In the genomic region with DNA sequence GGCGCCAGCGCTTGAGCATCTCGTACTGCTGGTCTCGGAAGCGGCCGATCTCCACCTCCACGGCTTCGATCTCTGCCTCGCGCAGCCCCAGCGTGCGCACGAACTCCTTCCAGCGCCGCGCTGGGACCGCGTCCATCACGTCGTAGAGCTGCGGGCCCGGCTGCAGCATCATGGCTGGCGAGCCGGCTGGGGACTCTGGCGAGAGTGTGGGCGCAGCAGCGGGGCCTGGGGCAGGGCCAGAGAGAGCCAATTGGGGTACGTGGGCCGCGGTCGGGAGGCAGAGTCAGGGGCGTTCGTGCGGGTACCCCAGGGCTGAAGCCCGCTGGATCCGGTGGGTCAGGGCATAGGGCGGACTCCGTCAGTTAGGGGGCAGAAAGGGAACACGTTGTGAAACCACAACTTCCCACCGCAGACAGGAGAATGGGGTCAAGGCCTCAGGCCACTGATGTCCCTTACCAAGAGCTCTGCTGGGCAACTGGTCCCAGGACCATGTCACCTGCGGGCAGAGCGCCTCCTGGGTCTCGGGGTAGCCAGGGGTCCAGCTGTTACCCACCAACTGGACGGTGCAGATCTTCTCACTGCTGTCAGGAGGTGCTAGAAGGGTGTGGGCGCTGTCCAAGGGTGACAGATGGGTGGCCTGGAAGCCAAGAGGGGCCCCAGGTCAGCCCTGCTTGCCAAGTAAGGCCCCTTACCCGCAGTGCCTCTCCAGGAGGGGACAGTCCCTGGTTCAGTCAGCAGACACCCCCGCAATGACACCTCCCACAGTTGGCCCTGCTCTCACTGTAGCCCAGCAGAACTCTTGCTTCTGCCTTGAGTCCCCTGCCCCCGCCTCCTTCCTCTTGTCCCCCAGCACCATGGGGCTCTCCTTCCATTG, we compare ENCODE assay signal across 17 cellular contexts. TPM values are rescaled to one million over a fixed set of nuclear protein-coding genes. Genes with fewer than 3 reads are reported as not detected.
DNase-seq lines count a peak whose midpoint lies in the region; ATAC-seq, FAIRE-seq and TF ChIP-seq lines count a peak whose summit lies in the region.
"Had no signal": no experiment of that assay in that cellular context is flagged by ENCODE, and none has a peak within 500 bp of the region (broad histone marks: within the 10 kb centered on the region; RNA-seq: fewer than 3 reads in every experiment).

No MANE protein-coding gene starts in this region.

- WGBS in heart left ventricle, 4 donors = 77 to 94% (median 86%) methylated on average over 44 to 48 of the region's 48 CpGs
- WGBS in K562 (ENCODE audit: insufficient coverage, low coverage, missing lambda C conversion rate) = 39% methylated on average over 48 of the region's 48 CpGs

- FAIRE-seq in K562 (lab: Jason Lieb, UNC) = no peak

- H3K27me3 Mint-ChIP-seq in WTC11 (ENCODE audit: low read depth) = peaks cover 2% of the 10 kb centered on the region; the same call in 1 of the 2 replicates

- intact Hi-C loops in heart left ventricle (cut with DNase I) (no loop called here), left cardiac atrium (cut with DNase I) (no loop called here), K562 (cut with micrococcal nuclease) (no loop called here)

- H3K4me3 ChIP-seq in heart left ventricle (peak overlapping the region in 7 of 12 donors; percentile 24 to 55 (median 42)), K562 (no peak overlapping the region)
- H3K4me3 ChIP-seq: lung had no signal

- peaks cover 0 to 24% (median 13%) of the 10 kb centered on the region in 9 donors for H3K36me3 ChIP-seq in heart left ventricle
- no peaks in the 10 kb centered on the region for H3K36me3 ChIP-seq in K562 (ENCODE audit: control insufficient read depth, insufficient read depth, low read length)

- POLR2A ChIA-PET in WTC11 (lab: Charles Lee) = no interaction called here
- POLR2A ChIA-PET in K562 (lab: Yijun Ruan, JAX) = interaction anchor here (0.6 kb wide), 1 partner anchor 227 kb away, joined by 3 read pairs; no protein-coding TSS in a partner anchor
- POLR2A ChIA-PET in HEK293T (lab: Yijun Ruan, JAX) = no interaction called here

- no peak for DNase-seq in heart left ventricle
- DNase-seq in left cardiac atrium = no peak
- no peak for DNase-seq in WTC11 (ENCODE audit: low spot score)
- DNase-seq in K562 (ENCODE audit: extremely low read depth in 1 of 4, low spot score in 3 of 4) = peak in 1 of 4 experiments; percentile 13
- peak; percentile 44 for DNase-seq in retina
- no peak for DNase-seq in midbrain (lab: John Stamatoyannopoulos, UW)
- DNase-seq in HEK293T (ENCODE audit: extremely low spot score) = no peak
- DNase-seq: Calu3; NCI-H1417 treated with DMSO at 0.1 percent for 48 hours; NCI-H2227 treated with DMSO at 0.1 percent for 48 hours; NK-92 treated with Interleukin-12 subunit alpha and Interleukin-12 subunit beta, amount 100 ng/mL, for 24 hours; psoas muscle; WERI-Rb-1 had no signal

- H3K27ac Mint-ChIP-seq in WTC11 = peak overlapping the region; percentile 92

- H3K9me3 ChIP-seq in heart left ventricle (no peaks in the 10 kb centered on the region), K562 (replicated peaks; ENCODE audit: control insufficient read depth, insufficient read depth, low read depth, low read length) (no peaks in the 10 kb centered on the region)
- H3K9me3 ChIP-seq: psoas muscle had no signal

- no peaks in the 10 kb centered on the region for H3K9me3 Mint-ChIP-seq in WTC11

- no peak overlapping the region for H3K4me2 ChIP-seq in K562 (ENCODE audit: insufficient read depth, low read length)

- ATAC-seq in heart left ventricle (no peak), left cardiac atrium (no peak), WTC11 (no peak), K562 (no peak)
- ATAC-seq in activated CD4-positive, CD25-positive, alpha-beta regulatory T cell treated with anti-CD3 and anti-CD28 coated beads, Interleukin-2, amount 50 U/mL, for 24 hours = no peak
- ATAC-seq: psoas muscle had no signal

- no peak for TF ChIP-seq EP300 in K562 (IDR thresholded peaks at IDR 0.05; ENCODE audit: low read length)

- TF ChIP-seq CTCF in heart left ventricle (IDR thresholded peaks at IDR 0.05) (no peak), WTC11 (IDR thresholded peaks at IDR 0.05) (no peak), K562 (IDR thresholded peaks at IDR 0.05 in 2 of 3, conservative IDR thresholded peaks at IDR 0.05 in 1 of 3; ENCODE audit: insufficient read depth in 2 of 3, low read depth in 1 of 3, low read length in 3 of 3) (no peak)

- peaks cover 24% of the 10 kb centered on the region for H3K4me1 Mint-ChIP-seq in WTC11

- CTCF ChIA-PET in WTC11 (lab: Charles Lee) = interaction anchor here (0.7 to 3.5 kb wide), 5 partner anchors 10 to 38 kb away, joined by 3 to 31 read pairs (median 5); no protein-coding TSS in a partner anchor
- CTCF ChIA-PET in K562 (lab: Yijun Ruan, JAX; ENCODE audit: low intra/inter-chr PET ratio) = no interaction called here
- CTCF ChIA-PET in HEK293T (lab: Yijun Ruan, JAX) = interaction anchor here (0.6 to 1.6 kb wide), 3 partner anchors 10 to 19 kb away, joined by 3 to 4 read pairs (median 4); no protein-coding TSS in a partner anchor

- no peaks in the 10 kb centered on the region for H3K79me2 ChIP-seq in K562 (ENCODE audit: control insufficient read depth, insufficient read depth, low read length)

- TF ChIP-seq POLR2A in heart left ventricle (IDR thresholded peaks at IDR 0.05) (no peak), K562 (conservative IDR thresholded peaks at IDR 0.05) (no peak)

- peaks cover 0 to 41% (median 13%) of the 10 kb centered on the region in 9 donors for H3K27me3 ChIP-seq in heart left ventricle
- peaks cover 70 to 80% of the 10 kb centered on the region in 2 experiments for H3K27me3 ChIP-seq in K562 (ENCODE audit: control insufficient read depth in 2 of 2, insufficient read depth in 2 of 2, low read length in 2 of 2)

- peaks cover 6% of the 10 kb centered on the region for H3K36me3 Mint-ChIP-seq in WTC11

- TF ChIP-seq RAD21 in K562 (CRISPR knock-in tag; conservative IDR thresholded peaks at IDR 0.05 in 1 of 2, IDR thresholded peaks at IDR 0.05 in 1 of 2) = no peak

- peaks cover 28% of the 10 kb centered on the region for H4K20me1 ChIP-seq in K562 (replicated peaks; ENCODE audit: control insufficient read depth, insufficient read depth, low read length)

- H3K9me1 ChIP-seq in K562 (ENCODE audit: control insufficient read depth, insufficient read depth, low read length) = no peaks in the 10 kb centered on the region

- H3K27ac ChIP-seq in heart left ventricle (peak overlapping the region in 1 of 12 donors; percentile 29), K562 (ENCODE audit: extremely low read depth, low read depth, low read length) (no peak overlapping the region)
- H3K27ac ChIP-seq: coronary artery, psoas muscle, WERI-Rb-1 had no signal

- BruUV-seq in K562 (replicated peaks; lab: Mats Ljungman, UMichigan) = no TSS peak

- H3K4me1 ChIP-seq in heart left ventricle (peaks cover 0 to 36% (median 11%) of the 10 kb centered on the region in 12 donors), K562 (replicated peaks in 1 of 2; ENCODE audit: control insufficient read depth in 2 of 2, insufficient read depth in 2 of 2, low read length in 2 of 2) (peaks cover 0 to 47% of the 10 kb centered on the region in 2 experiments; a peak in 2 of 5 replicates)
- H3K4me1 ChIP-seq: psoas muscle had no signal

- H3K9ac ChIP-seq in K562 (ENCODE audit: insufficient read depth in 1 of 2, low read depth in 2 of 2, low read length in 2 of 2) = no peak overlapping the region; a peak in 1 of 4 replicates

- in situ Hi-C loops in K562 (cut with MboI) = no loop called here

- no peak overlapping the region for H2AFZ ChIP-seq in K562 (ENCODE audit: low read depth, low read length)

- no peak overlapping the region for H3K4me3 Mint-ChIP-seq in WTC11

RNA-seq across cellular contexts. Expression of a gene that starts 4.2 kb away (rescaled TPM):
- total RNA-seq in heart left ventricle = 10 to 100 TPM in 3 of 9 donors, 1 to 10 TPM in 6; 5.2 to 11.6 (median 9.3) TPM
- polyA plus RNA-seq in heart left ventricle = 10 to 100 TPM in 1 of 2 donors, 1 to 10 TPM in 1; 4.7 to 17.5 TPM
- total RNA-seq in left cardiac atrium = 1 to 10 TPM; 5.5 to 5.9 TPM
- total RNA-seq in WTC11 (2021) = 19.5 to 26.1 TPM (median 22.6 TPM) in 3 replicates
- total RNA-seq in K562 (2011; cell fraction: chromatin; rRNA removed; ENCODE audit: low replicate concordance) = 2.3 TPM in 1 of 2 replicates, not detected in the other
- 0.26 and 2.2 TPM in 2 replicates for total RNA-seq in K562 (2011; cell fraction: nucleolus; rRNA removed)
- total RNA-seq in K562 (2011; cell fraction: nucleoplasm; rRNA removed) = 1.2 and 1.6 TPM in 2 replicates
- not detected in 2 replicates for total RNA-seq in K562 (2014; rRNA removed)
- not detected in 2 replicates for total RNA-seq in K562 (2014; rRNA removed; fragmentation: Illumina TruSeq; extraction: Trizol)
- total RNA-seq in K562 (2015; rRNA removed; fragmentation: Illumina TruSeq; extraction: Trizol) = not detected in 2 replicates
- total RNA-seq in K562 (2021) = 0.49 and 0.89 TPM in 2 replicates
- 0.14 and 0.24 TPM in 2 replicates for polyA plus RNA-seq in K562 (2011; rRNA removed)
- polyA plus RNA-seq in K562 (2011; cell fraction: cytosol; rRNA removed) = 0.16 and 0.30 TPM in 2 replicates
- polyA plus RNA-seq in K562 (2011; cell fraction: nucleus; rRNA removed) = 0.90 and 2.6 TPM in 2 replicates
- 0.10 and 0.14 TPM in 2 replicates for polyA plus RNA-seq in K562 (2012)
- not detected in 2 replicates for polyA plus RNA-seq in K562 (2014; fragmentation: Illumina TruSeq; extraction: Trizol)
- polyA plus RNA-seq in K562 (2014; fragmentation: Nextera tagmentation; extraction: Ambion mirVana) = not detected
- polyA plus RNA-seq in K562 (2014; rRNA removed) = not detected in 2 replicates
- polyA minus RNA-seq in K562 (2011; rRNA and poly(A)+ RNA removed) = not detected in 2 replicates
- not detected in 2 replicates for polyA minus RNA-seq in K562 (2011; cell fraction: cytosol; rRNA and poly(A)+ RNA removed)
- 0.13 TPM in 1 of 2 replicates, not detected in the other for polyA minus RNA-seq in K562 (2011; cell fraction: nucleus; rRNA and poly(A)+ RNA removed)

RNA-seq across cellular contexts. Expression of a gene that starts 29.7 kb away (rescaled TPM):
- total RNA-seq in heart left ventricle (10 to 100 TPM; 10.8 to 20.2 (median 15.2) TPM), left cardiac atrium (10 to 100 TPM; 10.7 to 11.8 TPM), WTC11 (2021) (27.5 to 32.0 TPM (median 30.8 TPM) in 3 replicates), K562 (2014; rRNA removed) (0.05 and 0.20 TPM in 2 replicates), K562 (2014; rRNA removed; fragmentation: Illumina TruSeq; extraction: Trizol) (0.04 TPM in 1 of 2 replicates, not detected in the other), K562 (2015; rRNA removed; fragmentation: Illumina TruSeq; extraction: Trizol) (not detected in 2 replicates), K562 (2021) (0.29 TPM in 2 replicates)
- polyA plus RNA-seq in heart left ventricle (10 to 100 TPM in 1 of 2 donors, 1 to 10 TPM in 1; 7.2 to 18.5 TPM), K562 (2011; rRNA removed) (0.11 and 0.16 TPM in 2 replicates), K562 (2014; fragmentation: Illumina TruSeq; extraction: Trizol) (0.07 and 0.12 TPM in 2 replicates), K562 (2014; fragmentation: Nextera tagmentation; extraction: Ambion mirVana) (not detected), K562 (2014; rRNA removed) (0.13 and 0.26 TPM in 2 replicates)
- 0.51 and 2.5 TPM in 2 replicates for total RNA-seq in K562 (2011; cell fraction: chromatin; rRNA removed; ENCODE audit: low replicate concordance)
- total RNA-seq in K562 (2011; cell fraction: nucleolus; rRNA removed) = 1.4 and 1.5 TPM in 2 replicates
- 0.88 and 0.99 TPM in 2 replicates for total RNA-seq in K562 (2011; cell fraction: nucleoplasm; rRNA removed)
- polyA plus RNA-seq in K562 (2011; cell fraction: cytosol; rRNA removed) = 0.06 and 0.49 TPM in 2 replicates
- 0.94 and 1.8 TPM in 2 replicates for polyA plus RNA-seq in K562 (2011; cell fraction: nucleus; rRNA removed)
- 0.04 and 0.07 TPM in 2 replicates for polyA plus RNA-seq in K562 (2012)
- 0.12 and 0.14 TPM in 2 replicates for polyA minus RNA-seq in K562 (2011; rRNA and poly(A)+ RNA removed)
- polyA minus RNA-seq in K562 (2011; cell fraction: cytosol; rRNA and poly(A)+ RNA removed) = 0.29 TPM in 1 of 2 replicates, not detected in the other
- 1.2 TPM in 2 replicates for polyA minus RNA-seq in K562 (2011; cell fraction: nucleus; rRNA and poly(A)+ RNA removed)

RNA-seq across cellular contexts. Expression of a gene that starts 37.2 kb away (rescaled TPM):
- total RNA-seq in heart left ventricle (1 to 10 TPM in 1 of 9 donors, under 1 TPM in 3, not detected in 5; 0.15 to 1.3 (median 0.42) TPM), left cardiac atrium (under 1 TPM; 0.42 to 0.44 TPM), WTC11 (2021) (46.1 to 70.3 TPM (median 68.1 TPM) in 3 replicates), K562 (2014; rRNA removed) (0.36 and 0.45 TPM in 2 replicates), K562 (2014; rRNA removed; fragmentation: Illumina TruSeq; extraction: Trizol) (0.07 TPM in 1 of 2 replicates, not detected in the other), K562 (2015; rRNA removed; fragmentation: Illumina TruSeq; extraction: Trizol) (0.15 TPM in 1 of 2 replicates, not detected in the other), K562 (2021) (1.2 and 1.7 TPM in 2 replicates)
- polyA plus RNA-seq in heart left ventricle (under 1 TPM in 1 of 2 donors, not detected in 1; 0.10 TPM), K562 (2011; rRNA removed) (0.54 and 2.9 TPM in 2 replicates), K562 (2014; fragmentation: Illumina TruSeq; extraction: Trizol) (0.07 and 0.11 TPM in 2 replicates), K562 (2014; fragmentation: Nextera tagmentation; extraction: Ambion mirVana) (not detected), K562 (2014; rRNA removed) (0.65 and 2.9 TPM in 2 replicates)
- 1.6 and 6.0 TPM in 2 replicates for total RNA-seq in K562 (2011; cell fraction: chromatin; rRNA removed; ENCODE audit: low replicate concordance)
- total RNA-seq in K562 (2011; cell fraction: nucleolus; rRNA removed) = 4.0 and 4.7 TPM in 2 replicates
- 1.8 and 2.4 TPM in 2 replicates for total RNA-seq in K562 (2011; cell fraction: nucleoplasm; rRNA removed)
- 1.2 and 1.9 TPM in 2 replicates for polyA plus RNA-seq in K562 (2011; cell fraction: cytosol; rRNA removed)
- 9.2 and 25.5 TPM in 2 replicates for polyA plus RNA-seq in K562 (2011; cell fraction: nucleus; rRNA removed)
- 2.0 and 5.0 TPM in 2 replicates for polyA plus RNA-seq in K562 (2012)
- 0.11 TPM in 1 of 2 replicates, not detected in the other for polyA minus RNA-seq in K562 (2011; rRNA and poly(A)+ RNA removed)
- polyA minus RNA-seq in K562 (2011; cell fraction: cytosol; rRNA and poly(A)+ RNA removed) = 0.95 and 3.8 TPM in 2 replicates
- 3.4 and 3.5 TPM in 2 replicates for polyA minus RNA-seq in K562 (2011; cell fraction: nucleus; rRNA and poly(A)+ RNA removed)
- total RNA-seq: epithelial cell of proximal tubule, psoas muscle had no signal

RNA-seq across cellular contexts. Expression of a gene that starts 42.1 kb away (rescaled TPM):
- total RNA-seq in heart left ventricle = under 1 TPM in 1 of 9 donors, not detected in 8; 0.14 TPM
- under 1 TPM; 0.04 to 0.12 TPM for polyA plus RNA-seq in heart left ventricle
- total RNA-seq in left cardiac atrium = under 1 TPM in 1 of 2 donors, not detected in 1; 0.37 TPM
- total RNA-seq in WTC11 (2021) = 1.9 to 2.7 TPM (median 1.9 TPM) in 3 replicates
- 0.65 and 0.90 TPM in 2 replicates for total RNA-seq in K562 (2011; cell fraction: chromatin; rRNA removed; ENCODE audit: low replicate concordance)
- 0.53 and 1.7 TPM in 2 replicates for total RNA-seq in K562 (2011; cell fraction: nucleolus; rRNA removed)
- 0.53 and 0.66 TPM in 2 replicates for total RNA-seq in K562 (2011; cell fraction: nucleoplasm; rRNA removed)
- total RNA-seq in K562 (2014; rRNA removed) = 0.04 and 0.05 TPM in 2 replicates
- total RNA-seq in K562 (2014; rRNA removed; fragmentation: Illumina TruSeq; extraction: Trizol) = 0.07 TPM in 1 of 2 replicates, not detected in the other
- total RNA-seq in K562 (2015; rRNA removed; fragmentation: Illumina TruSeq; extraction: Trizol) = not detected in 2 replicates
- 0.18 TPM in 1 of 2 replicates, not detected in the other for total RNA-seq in K562 (2021)
- 0.08 and 0.15 TPM in 2 replicates for polyA plus RNA-seq in K562 (2011; rRNA removed)
- 0.21 and 0.25 TPM in 2 replicates for polyA plus RNA-seq in K562 (2011; cell fraction: cytosol; rRNA removed)
- polyA plus RNA-seq in K562 (2011; cell fraction: nucleus; rRNA removed) = 0.25 and 0.80 TPM in 2 replicates
- polyA plus RNA-seq in K562 (2012) = 0.08 TPM in 1 of 2 replicates, not detected in the other
- polyA plus RNA-seq in K562 (2014; fragmentation: Illumina TruSeq; extraction: Trizol) = 0.06 TPM in 2 replicates
- polyA plus RNA-seq in K562 (2014; fragmentation: Nextera tagmentation; extraction: Ambion mirVana) = not detected
- not detected in 2 replicates for polyA plus RNA-seq in K562 (2014; rRNA removed)
- 0.30 and 0.32 TPM in 2 replicates for polyA minus RNA-seq in K562 (2011; rRNA and poly(A)+ RNA removed)
- 0.91 TPM in 1 of 2 replicates, not detected in the other for polyA minus RNA-seq in K562 (2011; cell fraction: cytosol; rRNA and poly(A)+ RNA removed)
- polyA minus RNA-seq in K562 (2011; cell fraction: nucleus; rRNA and poly(A)+ RNA removed) = 0.11 and 0.81 TPM in 2 replicates
- total RNA-seq: Calu3 had no signal
